In the genomic region with DNA sequence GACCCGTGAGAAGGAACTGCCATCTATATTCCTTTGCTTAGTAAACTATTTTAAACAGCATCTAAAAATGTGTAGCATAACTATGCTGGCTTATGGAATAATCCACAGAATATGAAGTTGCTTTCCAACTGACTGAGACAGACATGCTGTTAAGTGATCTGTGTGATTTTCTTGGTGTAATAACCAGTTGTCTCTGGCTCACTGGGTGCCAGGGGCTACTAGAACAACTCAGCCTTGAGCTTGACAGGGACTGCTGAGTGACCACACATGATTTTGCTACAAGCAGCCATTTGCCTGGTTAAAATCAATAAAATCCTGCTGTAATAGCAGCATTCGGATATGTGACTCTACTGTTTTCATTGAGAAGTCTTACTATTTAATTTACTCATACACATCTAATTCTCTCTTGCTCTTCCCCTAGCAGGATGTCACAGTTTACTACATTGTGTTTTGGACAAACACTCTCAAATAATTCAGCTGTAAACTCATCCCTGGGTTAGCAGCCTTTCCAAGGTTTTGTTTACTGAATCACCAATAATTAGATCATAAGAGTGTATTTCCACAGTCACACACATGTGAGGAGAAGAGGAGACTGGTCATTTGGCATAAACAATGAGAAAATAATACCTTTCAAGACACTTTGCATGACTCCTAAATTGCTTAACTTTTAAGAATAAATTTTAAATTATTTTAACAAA, we compare ENCODE assay signal across 1 cellular context.
TF ChIP-seq lines count a peak whose summit lies in the region.

No MANE protein-coding gene starts in this region.

TF ChIP-seq in IMR-90, 13 proteins besides CTCF, POLR2A, EP300 and RAD21:
- TF ChIP-seq, protein P1, sequence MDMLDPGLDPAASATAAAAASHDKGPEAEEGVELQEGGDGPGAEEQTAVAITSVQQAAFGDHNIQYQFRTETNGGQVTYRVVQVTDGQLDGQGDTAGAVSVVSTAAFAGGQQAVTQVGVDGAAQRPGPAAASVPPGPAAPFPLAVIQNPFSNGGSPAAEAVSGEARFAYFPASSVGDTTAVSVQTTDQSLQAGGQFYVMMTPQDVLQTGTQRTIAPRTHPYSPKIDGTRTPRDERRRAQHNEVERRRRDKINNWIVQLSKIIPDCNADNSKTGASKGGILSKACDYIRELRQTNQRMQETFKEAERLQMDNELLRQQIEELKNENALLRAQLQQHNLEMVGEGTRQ (IDR thresholded peaks at IDR 0.05; ENCODE audit: low read depth, low read length), result no peak
- no peak for TF ChIP-seq MAFK (IDR thresholded peaks at IDR 0.05; ENCODE audit: low read depth, low read length)
- TF ChIP-seq SMC3 (IDR thresholded peaks at IDR 0.05; ENCODE audit: low read depth, low read length), result no peak
- TF ChIP-seq BHLHE40 (IDR thresholded peaks at IDR 0.05; ENCODE audit: low read depth, low read length), result no peak
